Comparison of ENCODE assay signal across 15 cellular contexts in genomic region chr2:151032741-151033152, GRCh38.
DNase-seq lines count a peak whose midpoint lies in the region; ATAC-seq and TF ChIP-seq lines count a peak whose summit lies in the region.
"Had no signal": no experiment of that assay in that cellular context is flagged by ENCODE, and none has a peak within 500 bp of the region (broad histone marks: within the 10 kb centered on the region; RNA-seq: fewer than 3 reads in every experiment).

No MANE protein-coding gene starts in this region.

- no peak overlapping the region for H3K27ac ChIP-seq in foreskin keratinocyte
- H3K27ac ChIP-seq: stomach had no signal

- ATAC-seq in foreskin keratinocyte: peak; percentile 73
- ATAC-seq in HG03175 (IDR thresholded peaks at IDR 0.05; ENCODE audit: unreplicated experiment): no peak
- no peak for ATAC-seq in GM19351 (IDR thresholded peaks at IDR 0.05; ENCODE audit: unreplicated experiment)
- ATAC-seq in GM18502 (IDR thresholded peaks at IDR 0.05; ENCODE audit: poor library complexity, unreplicated experiment): no peak
- ATAC-seq: right cardiac atrium had no signal

- no peak for TF ChIP-seq CTCF in AG09319 (IDR thresholded peaks at IDR 0.05; ENCODE audit: low read depth, low read length)
- TF ChIP-seq CTCF in foreskin keratinocyte (conservative IDR thresholded peaks at IDR 0.05): no peak

- H3K27me3 ChIP-seq in foreskin keratinocyte: no peaks in the 10 kb centered on the region
- H3K27me3 ChIP-seq: stomach had no signal

- no peaks in the 10 kb centered on the region for H3K4me1 ChIP-seq in foreskin keratinocyte

- DNase-seq in AG09319 (ENCODE audit: extremely low read depth, low read depth) (peak; percentile 98), HS-5 (ENCODE audit: low read depth) (peak; percentile 88), astrocyte of the hippocampus (ENCODE audit: low read depth, low spot score) (peak; percentile 21), foreskin keratinocyte (no peak), cerebellar cortex (ENCODE audit: low spot score) (no peak)
- DNase-seq: activated naive CD8-positive, alpha-beta T cell treated with anti-CD3 and anti-CD28 coated beads for 36 hours; C1 segment of cervical spinal cord; effector CD4-positive, alpha-beta T cell; GF-D8; right cardiac atrium; SIG-M5; stomach had no signal

Comparison
In these comparisons a context has a peak if more than half of its experiments do, and no peak if none do; other contexts are left out.
1. DNase-seq: peak in AG09319 (single experiment), HS-5 (single experiment) and astrocyte of the hippocampus (single experiment); none in foreskin keratinocyte (0 of 2) and cerebellar cortex (single experiment).